ENCODE assay signal across 9 cellular contexts in genomic region chr12:90945070-90945649, GRCh38. TPM values are rescaled to one million over a fixed set of nuclear protein-coding genes. Genes with fewer than 3 reads are reported as not detected.
DNase-seq lines count a peak whose midpoint lies in the region; ATAC-seq and TF ChIP-seq lines count a peak whose summit lies in the region.
"Had no signal": no experiment of that assay in that cellular context is flagged by ENCODE, and none has a peak within 500 bp of the region (broad histone marks: within the 10 kb centered on the region; RNA-seq: fewer than 3 reads in every experiment).

No MANE protein-coding gene starts in this region.

- H3K4me3 Mint-ChIP-seq in nephron progenitor cell: no peak overlapping the region

- peaks cover 15% of the 10 kb centered on the region for H3K4me1 Mint-ChIP-seq in nephron progenitor cell

- ATAC-seq in GM18517 (IDR thresholded peaks at IDR 0.05; ENCODE audit: unreplicated experiment) (peak; percentile 76), HG02981 (IDR thresholded peaks at IDR 0.05; ENCODE audit: unreplicated experiment) (peak; percentile 68), sciatic nerve (no peak)

- H3K27me3 Mint-ChIP-seq in nephron progenitor cell (ENCODE audit: low read depth, poor library complexity): no peaks in the 10 kb centered on the region

- TF ChIP-seq CTCF in cardiac fibroblast (IDR thresholded peaks at IDR 0.05; ENCODE audit: low read depth, low read length) (peak; percentile 44), nephron progenitor cell (IDR thresholded peaks at IDR 0.05) (peak; percentile 52)

- H3K9me3 Mint-ChIP-seq in nephron progenitor cell: no peaks in the 10 kb centered on the region

- no peaks in the 10 kb centered on the region for H3K36me3 Mint-ChIP-seq in nephron progenitor cell (ENCODE audit: low read depth)

- no peak overlapping the region for H3K4me3 ChIP-seq in cardiac fibroblast (replicated peaks in 1 of 2; ENCODE audit: low read depth in 2 of 2, low read length in 2 of 2)
- H3K4me3 ChIP-seq: thoracic aorta had no signal

- intact Hi-C loops in sciatic nerve (cut with DNase I): no loop called here

- peak; percentile 22 for DNase-seq in AG08395 (ENCODE audit: low spot score)
- peak; percentile 14 for DNase-seq in NCI-H345 treated with DMSO at 0.1 percent for 48 hours (lab: John Stamatoyannopoulos, UW; ENCODE audit: unreplicated experiment)
- DNase-seq in cardiac fibroblast (ENCODE audit: low read depth in 2 of 2): peak; percentile 57 to 61
- DNase-seq in nephron progenitor cell: no peak
- DNase-seq in sciatic nerve (ENCODE audit: low spot score): no peak
- DNase-seq in stimulated activated CD4-positive, alpha-beta T cell treated with anti-CD3 and anti-CD28 coated beads, Interleukin-12 subunit alpha, Interleukin-12 subunit beta, amount 100 ng/mL, for 4 hours: no peak

- no peak overlapping the region for H3K27ac Mint-ChIP-seq in nephron progenitor cell

RNA-seq across cellular contexts. Expression of gene CCER1, which starts 9.8 kb away (rescaled TPM):
- total RNA-seq in sciatic nerve: not detected
- total RNA-seq: thoracic aorta had no signal

RNA-seq across cellular contexts. Expression of gene EPYC, which starts 59.6 kb away (rescaled TPM):
- not detected for total RNA-seq in sciatic nerve
- total RNA-seq: thoracic aorta had no signal

Comparison
In these comparisons a context has a peak if more than half of its experiments do, and no peak if none do; other contexts are left out.
1. DNase-seq: peak in AG08395 (single experiment), NCI-H345 treated with DMSO at 0.1 percent for 48 hours (single experiment) and cardiac fibroblast (2 of 2); none in nephron progenitor cell (single experiment), sciatic nerve (single experiment) and stimulated activated CD4-positive, alpha-beta T cell treated with anti-CD3 and anti-CD28 coated beads, Interleukin-12 subunit alpha, Interleukin-12 subunit beta, amount 100 ng/mL, for 4 hours (single experiment).